ENCODE assay signal across 11 cellular contexts in genomic region chr1:8495928-8496401, GRCh38.
A peak's percentile ranks its signal among the peaks of the same experiment; 100 is the strongest.
DNase-seq lines count a peak whose midpoint lies in the region.
"Had no signal": no experiment of that assay in that cellular context is flagged by ENCODE, and none has a peak within 500 bp of the region (broad histone marks: within the 10 kb centered on the region; RNA-seq: fewer than 3 reads in every experiment).

No MANE protein-coding gene starts in this region.

- H3K27me3 Mint-ChIP-seq in T-helper 2 cell treated with Interferon-gamma antibody and Interleukin-4, amounts not matched to agents 5 μg/mL and 100 μg/mL, for 36 hours (ENCODE audit: low read depth), result no peaks in the 10 kb centered on the region
- peaks cover 9 to 15% (median 10%) of the 10 kb centered on the region in 3 donors for H3K27me3 Mint-ChIP-seq in immature natural killer cell (ENCODE audit: low read depth in 3 of 3)

- DNase-seq in stimulated activated naive CD4-positive, alpha-beta T cell treated with Interleukin-2 at 50 U/mL for 16 hours (lab: John Stamatoyannopoulos, UW), result peak; percentile 37
- no peak for DNase-seq in stimulated activated naive CD4-positive, alpha-beta T cell (lab: John Stamatoyannopoulos, UW)
- peak; percentile 48 for DNase-seq in T-helper 2 cell treated with Interferon-gamma antibody and Interleukin-4, amounts not matched to agents 5 μg/mL and 100 μg/mL, for 36 hours (ENCODE audit: low spot score)
- DNase-seq in immature natural killer cell, result peak; percentile 40 to 66 (median 44)
- DNase-seq in NCI-H1930 (lab: John Stamatoyannopoulos, UW), result no peak
- no peak for DNase-seq in mucosa of gallbladder (ENCODE audit: low spot score)
- DNase-seq in OCI-M1 (lab: John Stamatoyannopoulos, UW), result no peak
- DNase-seq in NCI-H1105 (lab: John Stamatoyannopoulos, UW), result no peak
- DNase-seq: effector memory CD4-positive, alpha-beta T cell; NCI-H526; substantia nigra had no signal

- H3K4me3 Mint-ChIP-seq in T-helper 2 cell treated with Interferon-gamma antibody and Interleukin-4, amounts not matched to agents 5 μg/mL and 100 μg/mL, for 36 hours, result no peak overlapping the region
- peak overlapping the region; percentile 32 to 59 (median 49) for H3K4me3 Mint-ChIP-seq in immature natural killer cell

- peaks cover 10% of the 10 kb centered on the region for H3K4me1 Mint-ChIP-seq in T-helper 2 cell treated with Interferon-gamma antibody and Interleukin-4, amounts not matched to agents 5 μg/mL and 100 μg/mL, for 36 hours (ENCODE audit: low read depth)
- H3K4me1 Mint-ChIP-seq in immature natural killer cell, result peaks cover 22 to 26% of the 10 kb centered on the region in 2 donors

- H3K9me3 Mint-ChIP-seq in T-helper 2 cell treated with Interferon-gamma antibody and Interleukin-4, amounts not matched to agents 5 μg/mL and 100 μg/mL, for 36 hours, result no peaks in the 10 kb centered on the region
- no peaks in the 10 kb centered on the region for H3K9me3 Mint-ChIP-seq in immature natural killer cell

- H3K36me3 Mint-ChIP-seq in T-helper 2 cell treated with Interferon-gamma antibody and Interleukin-4, amounts not matched to agents 5 μg/mL and 100 μg/mL, for 36 hours (ENCODE audit: low read depth), result peaks cover 55% of the 10 kb centered on the region
- H3K36me3 Mint-ChIP-seq in immature natural killer cell, result peaks cover 11 to 31% (median 19%) of the 10 kb centered on the region in 3 donors

- peak overlapping the region; percentile 50 for H3K27ac Mint-ChIP-seq in T-helper 2 cell treated with Interferon-gamma antibody and Interleukin-4, amounts not matched to agents 5 μg/mL and 100 μg/mL, for 36 hours
- peak overlapping the region; percentile 58 to 90 (median 84) for H3K27ac Mint-ChIP-seq in immature natural killer cell

Comparison
In these comparisons a context has a peak if more than half of its experiments do, and no peak if none do; other contexts are left out.
1. DNase-seq: peak in stimulated activated naive CD4-positive, alpha-beta T cell treated with Interleukin-2 at 50 U/mL for 16 hours (single experiment), T-helper 2 cell treated with Interferon-gamma antibody and Interleukin-4, amounts not matched to agents 5 μg/mL and 100 μg/mL, for 36 hours (single experiment) and immature natural killer cell (3 of 3); none in stimulated activated naive CD4-positive, alpha-beta T cell (0 of 6), NCI-H1930 (0 of 2), mucosa of gallbladder (single experiment), OCI-M1 (single experiment) and NCI-H1105 (single experiment).